ENCODE assay signal across 8 cellular contexts in genomic region chr15:63832620-63833245, GRCh38. TPM values are rescaled to one million over a fixed set of nuclear protein-coding genes. Genes with fewer than 3 reads are reported as not detected.
DNase-seq lines count a peak whose midpoint lies in the region.

No MANE protein-coding gene starts in this region.

- no peaks in the 10 kb centered on the region for H3K27me3 ChIP-seq in stomach smooth muscle (ENCODE audit: control insufficient read depth in 1 of 2, insufficient read depth in 2 of 2, low read length in 2 of 2)

- peak overlapping the region; percentile 87 to 89 for H3K9ac ChIP-seq in stomach smooth muscle (ENCODE audit: low read length in 2 of 2)

- H3K27ac ChIP-seq in adipose tissue (ENCODE audit: low read depth, low read length) (peak overlapping the region; percentile 49), stomach smooth muscle (ENCODE audit: low read length) (peak overlapping the region; percentile 82)

- H3K9me3 ChIP-seq in iPS-18c (ENCODE audit: control insufficient read depth, insufficient read depth, low read length) (no peaks in the 10 kb centered on the region), stomach smooth muscle (ENCODE audit: control insufficient read depth in 2 of 2, low read length in 2 of 2) (no peaks in the 10 kb centered on the region)

- H3K4me3 ChIP-seq in iPS-18c (ENCODE audit: insufficient read depth, low read depth, low read length) (peak overlapping the region; percentile 56), stomach smooth muscle (ENCODE audit: low read length in 2 of 2) (peak overlapping the region; percentile 87 to 92)

- peak; percentile 8 for DNase-seq in NCI-H1105 treated with DMSO at 0.1 percent for 48 hours (lab: John Stamatoyannopoulos, UW)
- no peak for DNase-seq in NCI-H1105 (lab: John Stamatoyannopoulos, UW)
- DNase-seq in HS-27A (ENCODE audit: low read depth), result peak; percentile 20
- DNase-seq in EL, result no peak
- DNase-seq in AG20443 (ENCODE audit: low spot score), result no peak

- 0% methylated on average over 9 of the region's 9 CpGs for WGBS in adipose tissue, 3 donors

- peaks cover 10% of the 10 kb centered on the region for H3K4me1 ChIP-seq in stomach smooth muscle (ENCODE audit: control insufficient read depth, insufficient read depth, low read length)

- H3K36me3 ChIP-seq in stomach smooth muscle (ENCODE audit: control insufficient read depth in 2 of 2, insufficient read depth in 2 of 2, low read length in 2 of 2), result no peaks in the 10 kb centered on the region

RNA-seq across cellular contexts. Expression of gene HERC1, which starts 1.0 kb away (rescaled TPM):
- polyA plus RNA-seq in adipose tissue, result 10 to 100 TPM; 20.2 to 35.6 (median 34.4) TPM

Comparison
In these comparisons a context has a peak if more than half of its experiments do, and no peak if none do; other contexts are left out.
1. DNase-seq: peak in NCI-H1105 treated with DMSO at 0.1 percent for 48 hours (single experiment) and HS-27A (single experiment); none in NCI-H1105 (single experiment), EL (single experiment) and AG20443 (single experiment).